15 cellular contexts compared by ENCODE assay signal in genomic region chr3:196634224-196634623, GRCh38. TPM values are rescaled to one million over a fixed set of nuclear protein-coding genes. Genes with fewer than 3 reads are reported as not detected.
DNase-seq lines count a peak whose midpoint lies in the region; ATAC-seq and TF ChIP-seq lines count a peak whose summit lies in the region.
"Had no signal": no experiment of that assay in that cellular context is flagged by ENCODE, and none has a peak within 500 bp of the region (broad histone marks: within the 10 kb centered on the region; RNA-seq: fewer than 3 reads in every experiment).

No MANE protein-coding gene starts in this region.

- DNase-seq in CD4-positive, CD25-positive, alpha-beta regulatory T cell, result no peak
- DNase-seq in GM20000 (ENCODE audit: low spot score) (peak; percentile 47), activated B cell treated with CpG ODN at 0.5 μM for 24 hours (peak; percentile 28), prostate gland (ENCODE audit: low spot score) (no peak), NCI-H1417 treated with DMSO at 0.1 percent for 48 hours (lab: John Stamatoyannopoulos, UW) (no peak), ovary (no peak)
- no peak for DNase-seq in NK-92 treated with Interleukin-12 subunit alpha and Interleukin-12 subunit beta, amount 100 ng/mL, for 24 hours (lab: John Stamatoyannopoulos, UW)
- DNase-seq: activated naive CD4-positive, alpha-beta T cell treated with Interleukin-2 at 50 U/mL for 16 hours; central memory CD4-positive, alpha-beta T cell; HFFc6; NCI-H524 had no signal

- no peaks in the 10 kb centered on the region for H3K36me3 Mint-ChIP-seq in CD4-positive, CD25-positive, alpha-beta regulatory T cell
- H3K36me3 Mint-ChIP-seq in activated B cell treated with CpG ODN at 0.5 μM for 24 hours (ENCODE audit: low read depth) (peaks cover 5% of the 10 kb centered on the region), nephron (ENCODE audit: low read depth) (no peaks in the 10 kb centered on the region)

- H3K27me3 ChIP-seq in CD4-positive, CD25-positive, alpha-beta regulatory T cell (ENCODE audit: control insufficient read depth, insufficient read depth, low read length), result no peaks in the 10 kb centered on the region
- H3K27me3 ChIP-seq in prostate gland (replicated peaks; ENCODE audit: insufficient read depth), result no peaks in the 10 kb centered on the region
- no peaks in the 10 kb centered on the region for H3K27me3 ChIP-seq in ovary

- H3K27ac ChIP-seq in CD4-positive, CD25-positive, alpha-beta regulatory T cell (ENCODE audit: insufficient read depth, low read length, poor library complexity, severe bottlenecking), result no peak overlapping the region
- H3K27ac ChIP-seq in prostate gland (no peak overlapping the region), ovary (no peak overlapping the region)
- H3K27ac ChIP-seq: C4-2B had no signal

- WGBS in prostate gland, result 81% methylated on average over 10 of the region's 10 CpGs
- WGBS in ovary, 3 donors, result 73 to 87% (median 74%) methylated on average over 10 of the region's 10 CpGs

- POLR2A ChIA-PET in activated B cell treated with CpG ODN at 0.5 μM for 24 hours (lab: Charles Lee), result interaction anchor here (0.6 to 6.6 kb wide), 9 partner anchors 8 to 1858 kb away, joined by 3 to 176 read pairs (median 4); partner anchors contain the start of genes CEP19, NRROS, PAK2 and PIGX

- intact Hi-C loops in activated B cell treated with CpG ODN at 0.5 μM for 24 hours (cut with micrococcal nuclease), result loop anchor here (5.0 to 10.0 kb wide), 3 partner anchors 132 to 1949 kb away; partner anchors contain the start of genes FAM43A, NCBP2 and RNF168
- intact Hi-C loops in prostate gland (cut with DNase I), result no loop called here
- intact Hi-C loops in ovary (cut with DNase I), result loop anchor here in 1 of 4 donors (5.0 kb wide), 1 partner anchor 303 kb away; no protein-coding TSS in a partner anchor

- no peak for TF ChIP-seq CTCF in GM20000 (IDR thresholded peaks at IDR 0.05; ENCODE audit: extremely low read depth, missing control alignments)
- no peak for TF ChIP-seq CTCF in activated B cell treated with CpG ODN at 0.5 μM for 24 hours (IDR thresholded peaks at IDR 0.05)
- TF ChIP-seq CTCF in nephron (IDR thresholded peaks at IDR 0.05; ENCODE audit: unreplicated experiment in 3 of 3), result no peak
- no peak for TF ChIP-seq CTCF in prostate gland (IDR thresholded peaks at IDR 0.05)
- no peak for TF ChIP-seq CTCF in ovary (IDR thresholded peaks at IDR 0.05)

- H3K27me3 Mint-ChIP-seq in CD4-positive, CD25-positive, alpha-beta regulatory T cell, result no peaks in the 10 kb centered on the region
- H3K27me3 Mint-ChIP-seq in activated B cell treated with CpG ODN at 0.5 μM for 24 hours (no peaks in the 10 kb centered on the region), nephron (ENCODE audit: low read depth) (peaks cover 21% of the 10 kb centered on the region)

- H3K4me1 Mint-ChIP-seq in CD4-positive, CD25-positive, alpha-beta regulatory T cell, result peaks cover 22 to 83% (median 52%) of the 10 kb centered on the region in 4 donors
- H3K4me1 Mint-ChIP-seq in activated B cell treated with CpG ODN at 0.5 μM for 24 hours, result peaks cover 85% of the 10 kb centered on the region
- H3K4me1 Mint-ChIP-seq in nephron, result peaks cover 6% of the 10 kb centered on the region

- peaks cover 64% of the 10 kb centered on the region for H3K4me1 ChIP-seq in CD4-positive, CD25-positive, alpha-beta regulatory T cell (ENCODE audit: control insufficient read depth, insufficient read depth, low read length, poor library complexity, severe bottlenecking)
- no peaks in the 10 kb centered on the region for H3K4me1 ChIP-seq in prostate gland (replicated peaks)
- peaks cover 3% of the 10 kb centered on the region for H3K4me1 ChIP-seq in ovary (ENCODE audit: insufficient read depth)

- no peaks in the 10 kb centered on the region for H3K36me3 ChIP-seq in CD4-positive, CD25-positive, alpha-beta regulatory T cell (ENCODE audit: control insufficient read depth, insufficient read depth, low read length)
- H3K36me3 ChIP-seq in prostate gland (no peaks in the 10 kb centered on the region), ovary (no peaks in the 10 kb centered on the region)

- H3K4me3 ChIP-seq in CD4-positive, CD25-positive, alpha-beta regulatory T cell (ENCODE audit: low read depth, low read length), result no peak overlapping the region
- H3K4me3 ChIP-seq in prostate gland, result no peak overlapping the region
- no peak overlapping the region for H3K4me3 ChIP-seq in ovary

- CTCF ChIA-PET in activated B cell treated with CpG ODN at 0.5 μM for 24 hours (lab: Charles Lee), result interaction anchor here (0.7 kb wide), 1 partner anchor 25 kb away, joined by 4 read pairs; no protein-coding TSS in a partner anchor

- no peaks in the 10 kb centered on the region for H3K9me3 ChIP-seq in CD4-positive, CD25-positive, alpha-beta regulatory T cell (ENCODE audit: control insufficient read depth in 2 of 2, low read length in 2 of 2)
- H3K9me3 ChIP-seq in prostate gland (no peaks in the 10 kb centered on the region), ovary (no peaks in the 10 kb centered on the region)

- ATAC-seq in CD4-positive, CD25-positive, alpha-beta regulatory T cell (ENCODE audit: low read depth in 2 of 2), result no peak
- ATAC-seq in activated B cell treated with CpG ODN at 0.5 μM for 24 hours (ENCODE audit: low read depth), result peak; percentile 8
- ATAC-seq: SK-N-SH treated with all-trans-retinoic acid at 6 μM for 48 hours had no signal

- no peaks in the 10 kb centered on the region for H3K9me3 Mint-ChIP-seq in CD4-positive, CD25-positive, alpha-beta regulatory T cell
- H3K9me3 Mint-ChIP-seq in activated B cell treated with CpG ODN at 0.5 μM for 24 hours, result no peaks in the 10 kb centered on the region
- no peaks in the 10 kb centered on the region for H3K9me3 Mint-ChIP-seq in nephron
- H3K9me3 Mint-ChIP-seq: HFFc6 had no signal

- no peak for TF ChIP-seq EP300 in ovary (IDR thresholded peaks at IDR 0.05)

- H3K27ac Mint-ChIP-seq in CD4-positive, CD25-positive, alpha-beta regulatory T cell, result peak overlapping the region in 1 of 3 donors; percentile 73
- H3K27ac Mint-ChIP-seq in activated B cell treated with CpG ODN at 0.5 μM for 24 hours (peak overlapping the region; percentile 96), nephron (peak overlapping the region in 1 of 3 experiments; percentile 44)
- H3K27ac Mint-ChIP-seq: HFFc6 had no signal

- TF ChIP-seq POLR2A in prostate gland (IDR thresholded peaks at IDR 0.05) (no peak), ovary (IDR thresholded peaks at IDR 0.05) (no peak)

- H3K4me3 Mint-ChIP-seq in CD4-positive, CD25-positive, alpha-beta regulatory T cell, result peak overlapping the region; percentile 26 to 95 (median 84)
- H3K4me3 Mint-ChIP-seq in activated B cell treated with CpG ODN at 0.5 μM for 24 hours (peak overlapping the region; percentile 93), nephron (peak overlapping the region in 2 of 3 experiments; percentile 55 to 62)
- H3K4me3 Mint-ChIP-seq: HFFc6 had no signal

RNA-seq across cellular contexts. Expression of gene NRROS, which starts 5.3 kb away (rescaled TPM):
- total RNA-seq in CD4-positive, CD25-positive, alpha-beta regulatory T cell, result 18.3 TPM
- polyA plus RNA-seq in CD4-positive, CD25-positive, alpha-beta regulatory T cell, result 1 to 10 TPM; 2.5 to 7.1 (median 4.0) TPM
- total RNA-seq in activated B cell treated with CpG ODN at 0.5 μM for 24 hours, result 88.5 and 92.4 TPM in 2 replicates
- total RNA-seq in prostate gland, result 1 to 10 TPM; 2.0 to 5.5 TPM
- 1 to 10 TPM in 6 of 7 donors, under 1 TPM in 1; 0.80 to 6.3 (median 3.4) TPM for total RNA-seq in ovary
- 1 to 10 TPM; 2.9 to 3.2 TPM for polyA plus RNA-seq in ovary
- polyA plus RNA-seq: neural cell had no signal

Comparison
In these comparisons a context has a peak if more than half of its experiments do, and no peak if none do; other contexts are left out.
1. DNase-seq: peak in GM20000 (single experiment) and activated B cell treated with CpG ODN at 0.5 μM for 24 hours (single experiment); none in CD4-positive, CD25-positive, alpha-beta regulatory T cell (0 of 3), NK-92 treated with Interleukin-12 subunit alpha and Interleukin-12 subunit beta, amount 100 ng/mL, for 24 hours (single experiment), prostate gland (single experiment), NCI-H1417 treated with DMSO at 0.1 percent for 48 hours (single experiment) and ovary (0 of 5).
2. Peak in every context shown above with its lines, with median percentiles within 50 percentile points of each other: H3K4me3 Mint-ChIP-seq.